2 cellular contexts compared by ENCODE assay signal in the genomic region with DNA sequence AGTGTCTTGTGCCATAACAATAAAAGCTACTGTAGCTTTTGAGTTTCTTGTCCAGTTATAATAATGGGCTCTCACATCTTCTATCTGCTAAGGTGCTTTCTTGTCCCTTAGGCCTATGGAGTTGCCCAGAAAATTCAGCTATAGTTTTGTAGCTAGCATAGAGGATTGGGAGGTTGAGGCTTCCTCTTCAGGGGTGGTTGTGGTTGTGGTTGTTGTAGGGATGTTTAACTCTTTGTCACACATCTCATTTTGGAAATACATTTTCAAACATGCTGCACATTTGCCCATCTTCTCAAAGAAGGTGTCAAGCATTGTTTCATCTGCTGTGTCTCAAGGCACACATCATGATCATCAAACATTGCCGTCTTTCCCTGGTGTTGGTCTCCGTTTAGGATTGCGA.
TF ChIP-seq lines count a peak whose summit lies in the region.

No MANE protein-coding gene starts in this region.

TF ChIP-seq in HCT116, 20 proteins besides CTCF, POLR2A, EP300 and RAD21 (continued from another document):
- TF ChIP-seq ZNF274 (IDR thresholded peaks at IDR 0.05; ENCODE audit: low read depth, low read length) (no peak), JUND (IDR thresholded peaks at IDR 0.05) (no peak), ZFX (IDR thresholded peaks at IDR 0.05) (no peak), FOSL1 (IDR thresholded peaks at IDR 0.05; ENCODE audit: low read depth) (no peak)

TF ChIP-seq in SK-N-SH treated with all-trans-retinoic acid at 6 μM for 48 hours, 23 proteins besides CTCF, POLR2A, EP300 and RAD21 (continued from another document):
- TF ChIP-seq ESRRG (CRISPR knock-in tag; IDR thresholded peaks at IDR 0.05): no peak
- TF ChIP-seq ZNF565 (CRISPR knock-in tag; conservative IDR thresholded peaks at IDR 0.05; ENCODE audit: low read depth): no peak
- no peak for TF ChIP-seq GLIS3 (CRISPR knock-in tag; IDR thresholded peaks at IDR 0.05)
- TF ChIP-seq SNAI2 (CRISPR knock-in tag; IDR thresholded peaks at IDR 0.05): no peak
- TF ChIP-seq ISL1 (CRISPR knock-in tag; IDR thresholded peaks at IDR 0.05): no peak
- TF ChIP-seq TOX (CRISPR knock-in tag; IDR thresholded peaks at IDR 0.05; ENCODE audit: borderline replicate concordance): no peak
- TF ChIP-seq CSDC2 (CRISPR knock-in tag; IDR thresholded peaks at IDR 0.05): no peak
- TF ChIP-seq CREB5 (CRISPR knock-in tag; IDR thresholded peaks at IDR 0.05; ENCODE audit: low read depth): no peak
- TF ChIP-seq OSR1 (CRISPR knock-in tag; IDR thresholded peaks at IDR 0.05): no peak
- TF ChIP-seq, protein P1, sequence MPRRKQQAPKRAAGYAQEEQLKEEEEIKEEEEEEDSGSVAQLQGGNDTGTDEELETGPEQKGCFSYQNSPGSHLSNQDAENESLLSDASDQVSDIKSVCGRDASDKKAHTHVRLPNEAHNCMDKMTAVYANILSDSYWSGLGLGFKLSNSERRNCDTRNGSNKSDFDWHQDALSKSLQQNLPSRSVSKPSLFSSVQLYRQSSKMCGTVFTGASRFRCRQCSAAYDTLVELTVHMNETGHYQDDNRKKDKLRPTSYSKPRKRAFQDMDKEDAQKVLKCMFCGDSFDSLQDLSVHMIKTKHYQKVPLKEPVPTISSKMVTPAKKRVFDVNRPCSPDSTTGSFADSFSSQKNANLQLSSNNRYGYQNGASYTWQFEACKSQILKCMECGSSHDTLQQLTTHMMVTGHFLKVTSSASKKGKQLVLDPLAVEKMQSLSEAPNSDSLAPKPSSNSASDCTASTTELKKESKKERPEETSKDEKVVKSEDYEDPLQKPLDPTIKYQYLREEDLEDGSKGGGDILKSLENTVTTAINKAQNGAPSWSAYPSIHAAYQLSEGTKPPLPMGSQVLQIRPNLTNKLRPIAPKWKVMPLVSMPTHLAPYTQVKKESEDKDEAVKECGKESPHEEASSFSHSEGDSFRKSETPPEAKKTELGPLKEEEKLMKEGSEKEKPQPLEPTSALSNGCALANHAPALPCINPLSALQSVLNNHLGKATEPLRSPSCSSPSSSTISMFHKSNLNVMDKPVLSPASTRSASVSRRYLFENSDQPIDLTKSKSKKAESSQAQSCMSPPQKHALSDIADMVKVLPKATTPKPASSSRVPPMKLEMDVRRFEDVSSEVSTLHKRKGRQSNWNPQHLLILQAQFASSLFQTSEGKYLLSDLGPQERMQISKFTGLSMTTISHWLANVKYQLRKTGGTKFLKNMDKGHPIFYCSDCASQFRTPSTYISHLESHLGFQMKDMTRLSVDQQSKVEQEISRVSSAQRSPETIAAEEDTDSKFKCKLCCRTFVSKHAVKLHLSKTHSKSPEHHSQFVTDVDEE (CRISPR knock-in tag; IDR thresholded peaks at IDR 0.05): no peak
TF ChIP-seq in SK-N-SH treated with all-trans-retinoic acid at 6 μM for 48 hours: peak in this region for 0.
